In genomic region chr5:1134478-1134877, GRCh38 we compare ENCODE assay signal across 9 cellular contexts. TPM values are rescaled to one million over a fixed set of nuclear protein-coding genes. Genes with fewer than 3 reads are reported as not detected.
DNase-seq lines count a peak whose midpoint lies in the region; ATAC-seq and TF ChIP-seq lines count a peak whose summit lies in the region.
"Had no signal": no experiment of that assay in that cellular context is flagged by ENCODE, and none has a peak within 500 bp of the region (broad histone marks: within the 10 kb centered on the region; RNA-seq: fewer than 3 reads in every experiment).

No MANE protein-coding gene starts in this region.

- TF ChIP-seq CTCF in GM23338 (conservative IDR thresholded peaks at IDR 0.05; ENCODE audit: low read depth in 2 of 2) (peak; percentile 6 to 15; a peak in 1 of 4 replicates), Caco-2 (IDR thresholded peaks at IDR 0.05; ENCODE audit: insufficient read depth in 1 of 2, low read depth in 1 of 2, low read length in 1 of 2, severe bottlenecking in 1 of 2, unreplicated experiment in 1 of 2) (no peak)

- H3K4me3 Mint-ChIP-seq in GM23338 = no peak overlapping the region
- peak overlapping the region; percentile 35 for H3K4me3 Mint-ChIP-seq in memory B cell
- no peak overlapping the region for H3K4me3 Mint-ChIP-seq in Caco-2 (ENCODE audit: unreplicated experiment)
- H3K4me3 Mint-ChIP-seq: activated T-cell treated with anti-CD3 and anti-CD28 coated beads, Interleukin-2, amount 50 U/mL, for 24 hours had no signal

- H3K4me3 ChIP-seq in GM23338 = no peak overlapping the region
- H3K4me3 ChIP-seq in Caco-2 (ENCODE audit: low read depth, low read length) = no peak overlapping the region

- H3K4me2 ChIP-seq in GM23338 = no peak overlapping the region

- ATAC-seq in GM18508 (IDR thresholded peaks at IDR 0.05; ENCODE audit: insufficient read depth, unreplicated experiment) = peak; percentile 76
- ATAC-seq in GM23338 = no peak
- peak; percentile 95 for ATAC-seq in memory B cell (ENCODE audit: low read depth)
- no peak for ATAC-seq in activated naive CD4-positive, alpha-beta T cell treated with anti-CD3 and anti-CD28 coated beads, Interleukin-2, amount 50 U/mL, for 72 hours

- no peaks in the 10 kb centered on the region for H4K20me1 ChIP-seq in GM23338 (replicated peaks; ENCODE audit: insufficient read depth)

- peaks cover 24% of the 10 kb centered on the region for H3K4me1 Mint-ChIP-seq in GM23338
- peaks cover 37% of the 10 kb centered on the region for H3K4me1 Mint-ChIP-seq in memory B cell
- H3K4me1 Mint-ChIP-seq in Caco-2 (ENCODE audit: low read depth, unreplicated experiment) = no peaks in the 10 kb centered on the region

- DNase-seq in GM23338 (ENCODE audit: low spot score) (no peak), NCI-H2227 (lab: John Stamatoyannopoulos, UW; ENCODE audit: unreplicated experiment) (peak; percentile 32), memory B cell (ENCODE audit: low spot score in 2 of 2) (peak in 1 of 2 donors; percentile 62), NCI-H187 (lab: John Stamatoyannopoulos, UW) (no peak), Caco-2 (no peak), iPS-NIHi7 (ENCODE audit: extremely low spot score) (no peak)
- DNase-seq in activated naive CD4-positive, alpha-beta T cell treated with anti-CD3 and anti-CD28 coated beads, Interleukin-2, amount 50 U/mL, for 72 hours (ENCODE audit: low spot score in 2 of 2) = no peak
- DNase-seq: activated T-cell treated with anti-CD3 and anti-CD28 coated beads, Interleukin-2, amount 50 U/mL, for 24 hours had no signal

- H3K4me1 ChIP-seq in GM23338 (ENCODE audit: insufficient read depth) (no peaks in the 10 kb centered on the region), Caco-2 (peaks cover 19% of the 10 kb centered on the region)

- H3K27ac Mint-ChIP-seq in GM23338 (no peak overlapping the region), memory B cell (peak overlapping the region; percentile 77), Caco-2 (ENCODE audit: unreplicated experiment) (no peak overlapping the region)
- H3K27ac Mint-ChIP-seq in activated naive CD4-positive, alpha-beta T cell treated with anti-CD3 and anti-CD28 coated beads, Interleukin-2, amount 50 U/mL, for 72 hours = no peak overlapping the region
- H3K27ac Mint-ChIP-seq: activated T-cell treated with anti-CD3 and anti-CD28 coated beads, Interleukin-2, amount 50 U/mL, for 24 hours had no signal

- CTCF ChIA-PET in Caco-2 (lab: Charles Lee) = no interaction called here

- H3K27me3 ChIP-seq in GM23338 (ENCODE audit: insufficient read depth) = no peaks in the 10 kb centered on the region
- no peaks in the 10 kb centered on the region for H3K27me3 ChIP-seq in Caco-2 (replicated peaks; ENCODE audit: control insufficient read depth, insufficient read depth, low read length)

- H3K79me2 ChIP-seq in GM23338 (replicated peaks; ENCODE audit: insufficient read depth) = no peaks in the 10 kb centered on the region

- H3K9me2 ChIP-seq in GM23338 (ENCODE audit: insufficient read depth) = no peaks in the 10 kb centered on the region

- POLR2A ChIA-PET in Caco-2 (lab: Charles Lee) = no interaction called here

- H3K36me3 Mint-ChIP-seq in GM23338 (ENCODE audit: low read depth) (no peaks in the 10 kb centered on the region), memory B cell (no peaks in the 10 kb centered on the region), Caco-2 (ENCODE audit: insufficient read depth, unreplicated experiment) (no peaks in the 10 kb centered on the region)
- no peaks in the 10 kb centered on the region for H3K36me3 Mint-ChIP-seq in activated naive CD4-positive, alpha-beta T cell treated with anti-CD3 and anti-CD28 coated beads, Interleukin-2, amount 50 U/mL, for 72 hours

- no peak overlapping the region for H3K27ac ChIP-seq in GM23338 (ENCODE audit: low read depth)

- H2AFZ ChIP-seq in GM23338 = no peak overlapping the region

- no peaks in the 10 kb centered on the region for H3F3A ChIP-seq in GM23338 (replicated peaks; ENCODE audit: low read depth)

- H3K36me3 ChIP-seq in GM23338 (ENCODE audit: insufficient read depth) (no peaks in the 10 kb centered on the region), Caco-2 (ENCODE audit: control insufficient read depth, insufficient read depth, low read length) (no peaks in the 10 kb centered on the region)

- H3K27me3 Mint-ChIP-seq in GM23338 (ENCODE audit: insufficient read depth, low read depth, poor library complexity) (peaks cover 18% of the 10 kb centered on the region), memory B cell (peaks cover 3% of the 10 kb centered on the region), Caco-2 (ENCODE audit: insufficient read depth, unreplicated experiment) (no peaks in the 10 kb centered on the region)
- H3K27me3 Mint-ChIP-seq: activated T-cell treated with anti-CD3 and anti-CD28 coated beads, Interleukin-2, amount 50 U/mL, for 24 hours had no signal

- no TSS peak for BruUV-seq in Caco-2 (replicated peaks; lab: Mats Ljungman, UMichigan)

- intact Hi-C loops in Caco-2 (cut with micrococcal nuclease; ENCODE audit: unreplicated experiment) = no loop called here

- H3K9me3 ChIP-seq in Caco-2 = no peaks in the 10 kb centered on the region

- H3K9me3 Mint-ChIP-seq in GM23338 (peaks cover 5% of the 10 kb centered on the region; the same call in 2 of the 3 replicates), memory B cell (no peaks in the 10 kb centered on the region), Caco-2 (ENCODE audit: unreplicated experiment) (no peaks in the 10 kb centered on the region)
- H3K9me3 Mint-ChIP-seq in activated naive CD4-positive, alpha-beta T cell treated with anti-CD3 and anti-CD28 coated beads, Interleukin-2, amount 50 U/mL, for 72 hours = peaks cover 0 to 10% of the 10 kb centered on the region in 2 donors

TF ChIP-seq in GM23338, 12 proteins besides CTCF, POLR2A, EP300 and RAD21 (continues in another document):
- no peak for TF ChIP-seq EZH2phosphoT487 (IDR thresholded peaks at IDR 0.05; ENCODE audit: unreplicated experiment)
- no peak for TF ChIP-seq JUNB (IDR thresholded peaks at IDR 0.05; ENCODE audit: unreplicated experiment)
- TF ChIP-seq ZNF462 (CRISPR knock-in tag; IDR thresholded peaks at IDR 0.05) = no peak
- no peak for TF ChIP-seq ZNF331 (CRISPR knock-in tag; IDR thresholded peaks at IDR 0.05; ENCODE audit: low read depth)

RNA-seq across cellular contexts. Expression of gene SLC12A7, which starts 22.6 kb away (rescaled TPM):
- 32.2 TPM in 2 replicates for total RNA-seq in GM23338 (2014; rRNA removed; shearing (Covaris generic))
- 7.4 TPM in 2 replicates for polyA plus RNA-seq in GM23338 (2016; fragmentation: Nextera tagmentation; extraction: Ambion mirVana)
- total RNA-seq in activated naive CD4-positive, alpha-beta T cell treated with anti-CD3 and anti-CD28 coated beads, Interleukin-2, amount 50 U/mL, for 72 hours = 10 to 100 TPM; 19.5 to 74.7 TPM
- 41.7 and 42.0 TPM in 2 replicates for total RNA-seq in Caco-2 (2022)

Comparison
In these comparisons a context has a peak if more than half of its experiments do, and no peak if none do; other contexts are left out.
1. ATAC-seq: peak in GM18508 (single experiment) and memory B cell (single experiment); none in GM23338 (single experiment) and activated naive CD4-positive, alpha-beta T cell treated with anti-CD3 and anti-CD28 coated beads, Interleukin-2, amount 50 U/mL, for 72 hours (0 of 2).
2. CTCF ChIP-seq: peak in GM23338 (2 of 2); none in Caco-2 (0 of 2).